Comparison of ENCODE assay signal across 21 cellular contexts in the genomic region with DNA sequence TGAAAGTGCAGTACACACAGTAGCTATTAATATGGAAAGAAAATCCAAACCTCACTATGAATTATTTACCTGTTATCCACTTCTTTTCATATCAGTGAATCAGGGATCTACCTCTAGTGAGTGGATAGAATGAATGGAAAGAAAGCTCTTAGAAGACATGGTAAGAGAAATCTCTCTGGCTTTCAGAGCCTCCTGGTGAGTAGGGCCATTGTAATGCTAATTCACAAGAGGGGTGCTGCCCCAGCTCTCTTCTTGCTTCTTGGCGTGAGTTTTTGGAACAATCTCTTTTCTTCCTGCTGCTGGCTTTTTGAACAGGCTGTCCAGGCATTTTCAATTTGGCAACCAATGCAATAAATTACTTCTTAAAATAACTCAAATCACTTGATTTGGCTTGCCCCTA. TPM values are rescaled to one million over a fixed set of nuclear protein-coding genes. Genes with fewer than 3 reads are reported as not detected.
"Had no signal": no experiment of that assay in that cellular context is flagged by ENCODE, and none has a peak within 500 bp of the region (broad histone marks: within the 10 kb centered on the region; RNA-seq: fewer than 3 reads in every experiment).

No MANE protein-coding gene starts in this region.

- H3K9me3 ChIP-seq: ascending aorta, breast epithelium, esophagus squamous epithelium, left lung, psoas muscle, suprapubic skin had no signal

- H3K27me3 ChIP-seq: ascending aorta, breast epithelium, esophagus squamous epithelium, left lung, suprapubic skin had no signal

- H3K27ac ChIP-seq: ascending aorta, breast epithelium, esophagus squamous epithelium, left lung, psoas muscle, skin epidermis, suprapubic skin had no signal

- DNase-seq: activated CD4-positive, alpha-beta T cell treated with anti-CD3 and anti-CD28 coated beads, Interleukin-2, amount 50 U/mL, for 1 hour; activated CD4-positive, CD25-positive, alpha-beta regulatory T cell treated with anti-CD3 and anti-CD28 coated beads, Interleukin-2, amount 50 U/mL, for 72 hours; activated CD8-positive, alpha-beta memory T cell treated with anti-CD3 and anti-CD28 coated beads for 24 hours; activated CD8-positive, alpha-beta memory T cell treated with anti-CD3 and anti-CD28 coated beads, Interleukin-2, amount 50 U/mL, for 48 hours; activated gamma-delta T cell; activated T-cell treated with anti-CD3 and anti-CD28 coated beads, Interleukin-2, amount 50 U/mL, for 48 hours; dermis blood vessel endothelial cell; effector memory CD4-positive, alpha-beta T cell; esophagus squamous epithelium; left lung; naive B cell; psoas muscle; right cardiac atrium; stimulated activated naive CD8-positive, alpha-beta T cell treated with anti-CD3 and anti-CD28 coated beads, Interleukin-15, amount 100 ng/mL, for 72 hours; T-helper 9 cell had no signal

- H3K4me1 ChIP-seq: ascending aorta, breast epithelium, esophagus squamous epithelium, left lung, psoas muscle, suprapubic skin had no signal

- H3K36me3 ChIP-seq: ascending aorta, breast epithelium, esophagus squamous epithelium, left lung, suprapubic skin had no signal

- H3K4me3 ChIP-seq: ascending aorta, breast epithelium, esophagus squamous epithelium, left lung, psoas muscle, skin epidermis, suprapubic skin had no signal

- ATAC-seq: left lung; psoas muscle; right cardiac atrium; stimulated activated naive CD8-positive, alpha-beta T cell treated with anti-CD3 and anti-CD28 coated beads, Interleukin-15, amount 100 ng/mL, for 72 hours had no signal

RNA-seq across cellular contexts. Expression of a gene that starts 49.9 kb away (rescaled TPM):
- total RNA-seq: chondrocyte, mononuclear cell had no signal
